In genomic region chr15:29054171-29055045, GRCh38 we compare ENCODE assay signal across 21 cellular contexts.
DNase-seq lines count a peak whose midpoint lies in the region; ATAC-seq, FAIRE-seq and TF ChIP-seq lines count a peak whose summit lies in the region.
"Had no signal": no experiment of that assay in that cellular context is flagged by ENCODE, and none has a peak within 500 bp of the region (broad histone marks: within the 10 kb centered on the region; RNA-seq: fewer than 3 reads in every experiment).

No MANE protein-coding gene starts in this region.

- POLR2A ChIA-PET in H1 (lab: Charles Lee; ENCODE audit: partially characterized antibody): no interaction called here

- FAIRE-seq in H1 (lab: Jason Lieb, UNC) (no peak), frontal cortex (lab: Jason Lieb, UNC) (no peak)
- FAIRE-seq: GM12892, GM18507, HepG2 had no signal

- H2BK5ac ChIP-seq in H1 (ENCODE audit: low read depth, low read length) (no peak overlapping the region), neuronal stem cell (ENCODE audit: low read length) (peak overlapping the region; percentile 11)

- H3K27ac ChIP-seq in heart right ventricle: no peak overlapping the region
- H3K27ac ChIP-seq in H1 (ENCODE audit: low read depth, low read length): no peak overlapping the region
- H3K27ac ChIP-seq in neuronal stem cell (replicated peaks; ENCODE audit: low read length): no peak overlapping the region
- H3K27ac ChIP-seq in aorta (ENCODE audit: low read depth in 1 of 2, low read length in 2 of 2): no peak overlapping the region
- H3K27ac ChIP-seq: BLaER1 had no signal

- H3K9me3 ChIP-seq in heart right ventricle (peaks cover 0 to 4% (median 0%) of the 10 kb centered on the region in 11 donors), H1 (ENCODE audit: insufficient read depth in 2 of 2, low read depth in 1 of 2, low read length in 1 of 2) (peaks cover 0 to 6% of the 10 kb centered on the region in 2 experiments; a peak in 2 of 4 replicates), neuronal stem cell (replicated peaks in 1 of 2; ENCODE audit: control insufficient read depth in 2 of 2, insufficient read depth in 1 of 2, low read depth in 1 of 2, low read length in 2 of 2) (peaks cover 5 to 24% of the 10 kb centered on the region in 2 donors), aorta (ENCODE audit: control insufficient read depth, low read length) (peaks cover 2% of the 10 kb centered on the region)

- peaks cover 0 to 2% (median 0%) of the 10 kb centered on the region in 7 donors for H3K27me3 ChIP-seq in heart right ventricle
- no peaks in the 10 kb centered on the region for H3K27me3 ChIP-seq in H1 (replicated peaks in 1 of 4; ENCODE audit: control insufficient read depth in 3 of 4, extremely low read depth in 1 of 4, insufficient read depth in 3 of 4, low read length in 3 of 4)
- H3K27me3 ChIP-seq in neuronal stem cell (ENCODE audit: control insufficient read depth in 3 of 3, insufficient read depth in 3 of 3, low read depth in 1 of 3, low read length in 3 of 3): no peaks in the 10 kb centered on the region
- no peaks in the 10 kb centered on the region for H3K27me3 ChIP-seq in aorta (ENCODE audit: control insufficient read depth in 1 of 2, insufficient read depth in 2 of 2, low read length in 1 of 2)
- H3K27me3 ChIP-seq: BLaER1 had no signal

- H3K4me1 ChIP-seq in heart right ventricle (no peaks in the 10 kb centered on the region), H1 (replicated peaks in 1 of 4; ENCODE audit: control insufficient read depth in 3 of 4, insufficient read depth in 4 of 4, low read length in 3 of 4) (peaks cover 7 to 18% (median 13%) of the 10 kb centered on the region in 4 experiments; a peak in 5 of 7 replicates), neuronal stem cell (ENCODE audit: control insufficient read depth in 2 of 2, insufficient read depth in 1 of 2, low read depth in 1 of 2, low read length in 2 of 2) (peaks cover 3 to 5% of the 10 kb centered on the region in 2 donors), aorta (ENCODE audit: control insufficient read depth in 1 of 2, insufficient read depth in 2 of 2, low read length in 2 of 2) (no peaks in the 10 kb centered on the region)
- H3K4me1 ChIP-seq: BLaER1 had no signal

- no peaks in the 10 kb centered on the region; the same call in 1 of the 2 replicates for H3K23me2 ChIP-seq in H1 (ENCODE audit: low read depth, low read length)

- DNase-seq in cardiac septum (ENCODE audit: low spot score): peak; percentile 67
- no peak for DNase-seq in heart right ventricle
- no peak for DNase-seq in H1 (ENCODE audit: low read depth in 1 of 2, low spot score in 2 of 2)
- DNase-seq in neuronal stem cell (ENCODE audit: low spot score): no peak
- DNase-seq in aorta: no peak
- DNase-seq in frontal cortex (ENCODE audit: low spot score in 2 of 2): no peak
- no peak for DNase-seq in pons (ENCODE audit: low spot score)
- no peak for DNase-seq in cerebellum (ENCODE audit: low spot score)
- DNase-seq: 8988T; CD4-positive, alpha-beta memory T cell; DMS153; DMS79; GDM1; H7; HFFc6 had no signal

- no peak for TF ChIP-seq RAD21 in H1 (IDR thresholded peaks at IDR 0.05 in 1 of 2, conservative IDR thresholded peaks at IDR 0.05 in 1 of 2; ENCODE audit: low read depth in 2 of 2, low read length in 2 of 2)

- no peak overlapping the region for H3K9ac ChIP-seq in H1 (replicated peaks in 1 of 4; ENCODE audit: extremely low read depth in 1 of 4, low read depth in 3 of 4, low read length in 3 of 4)
- H3K9ac ChIP-seq in neuronal stem cell (ENCODE audit: low read depth, low read length, poor library complexity): no peak overlapping the region
- H3K9ac ChIP-seq: BLaER1 had no signal

- H3K36me3 ChIP-seq in heart right ventricle (no peaks in the 10 kb centered on the region), H1 (ENCODE audit: control insufficient read depth in 2 of 4, insufficient read depth in 4 of 4, low read length in 3 of 4) (no peaks in the 10 kb centered on the region), neuronal stem cell (replicated peaks in 1 of 2; ENCODE audit: control insufficient read depth in 2 of 2, insufficient read depth in 2 of 2, low read length in 2 of 2) (peaks cover 4 to 12% of the 10 kb centered on the region in 2 donors), aorta (ENCODE audit: control insufficient read depth in 1 of 2, insufficient read depth in 2 of 2, low read length in 1 of 2) (no peaks in the 10 kb centered on the region)

- intact Hi-C loops in cardiac septum (cut with DNase I): no loop called here
- intact Hi-C loops in heart right ventricle (cut with DNase I): no loop called here
- intact Hi-C loops in aorta (cut with DNase I): no loop called here

- H2BK15ac ChIP-seq in H1 (ENCODE audit: low read length) (peak overlapping the region; percentile 67; the same call in 1 of the 2 replicates), neuronal stem cell (ENCODE audit: low read length) (no peak overlapping the region)

- H3K4me2 ChIP-seq in H1 (ENCODE audit: insufficient read depth in 1 of 2, low read depth in 2 of 2, low read length in 2 of 2) (no peak overlapping the region), neuronal stem cell (ENCODE audit: insufficient read depth, low read length, poor library complexity, severe bottlenecking) (no peak overlapping the region)
- H3K4me2 ChIP-seq: BLaER1, GM23338 had no signal

- CTCF ChIA-PET in H1 (lab: Charles Lee; ENCODE audit: partially characterized antibody): interaction anchor here (0.6 to 1.4 kb wide), 5 partner anchors 10 to 116 kb away, joined by 3 read pairs; no protein-coding TSS in a partner anchor

- H3K79me2 ChIP-seq in H1 (ENCODE audit: control insufficient read depth in 1 of 2, insufficient read depth in 2 of 2, low read length in 2 of 2): no peaks in the 10 kb centered on the region

- no peak overlapping the region for H3K23ac ChIP-seq in H1 (ENCODE audit: insufficient read length)
- peak overlapping the region; percentile 35 for H3K23ac ChIP-seq in neuronal stem cell (ENCODE audit: low read depth, low read length, poor library complexity)

- H2AK5ac ChIP-seq in H1 (ENCODE audit: low read depth, low read length) (no peak overlapping the region), neuronal stem cell (ENCODE audit: low read depth, low read length) (no peak overlapping the region)

- H3K56ac ChIP-seq in H1 (replicated peaks; ENCODE audit: insufficient read length, low read depth, low read length): no peak overlapping the region

- TF ChIP-seq CTCF in heart right ventricle (IDR thresholded peaks at IDR 0.05) (no peak), H1 (IDR thresholded peaks at IDR 0.05; ENCODE audit: control extremely low read depth in 1 of 3, insufficient read depth in 1 of 3, low read depth in 1 of 3, low read length in 3 of 3) (no peak)

- WGBS in heart right ventricle, 2 donors: 93 to 95% methylated on average over 34 of the region's 34 CpGs
- WGBS in H1 (ENCODE audit: extremely low coverage in 1 of 2, insufficient coverage in 1 of 2, insufficient read length in 1 of 2, insufficient replicate concordance in 2 of 2, low coverage in 1 of 2, low lambda C conversion rate in 2 of 2, missing lambda C conversion rate in 1 of 2), 2 experiments: 95% methylated on average over 21 of the region's 34 CpGs; no CpG with 5 or more reads in 1 of the 2 experiments
- WGBS in neuronal stem cell (ENCODE audit: extremely low coverage in 2 of 2, insufficient read length in 2 of 2, insufficient replicate concordance in 1 of 2), 2 donors: no CpG with 5 or more reads among the region's 34 CpGs
- 95 to 96% methylated on average over 34 of the region's 34 CpGs for WGBS in aorta, 2 donors

- H4K91ac ChIP-seq in H1 (replicated peaks; ENCODE audit: insufficient read length, low read length) (peak overlapping the region; percentile 26), neuronal stem cell (ENCODE audit: low read depth, low read length, poor library complexity) (no peak overlapping the region)

- H2BK120ac ChIP-seq in H1 (replicated peaks; ENCODE audit: low read depth, low read length) (no peak overlapping the region), neuronal stem cell (ENCODE audit: low read depth, low read length) (no peak overlapping the region)

- H4K20me1 ChIP-seq in H1 (replicated peaks in 1 of 2; ENCODE audit: control insufficient read depth in 1 of 2, insufficient read depth in 2 of 2, low read length in 2 of 2): no peaks in the 10 kb centered on the region
- H4K20me1 ChIP-seq: BLaER1 had no signal

- no peak overlapping the region for H2AFZ ChIP-seq in H1 (ENCODE audit: low read length)
- H2AFZ ChIP-seq in neuronal stem cell (ENCODE audit: low read length): no peak overlapping the region
- H2AFZ ChIP-seq: GM23338 had no signal

- H2BK12ac ChIP-seq in H1 (ENCODE audit: low read depth, low read length): peak overlapping the region; percentile 46; the same call in 1 of the 2 replicates
- no peak overlapping the region for H2BK12ac ChIP-seq in neuronal stem cell (ENCODE audit: low read length)

- no peak overlapping the region for H3K18ac ChIP-seq in H1 (ENCODE audit: extremely low read depth, low read length)
- peak overlapping the region; percentile 49 for H3K18ac ChIP-seq in neuronal stem cell (ENCODE audit: low read length)

- H3K14ac ChIP-seq in H1 (ENCODE audit: insufficient read length): no peak overlapping the region
- H3K14ac ChIP-seq in neuronal stem cell (ENCODE audit: low read length): no peak overlapping the region

- TF ChIP-seq POLR2A in H1 (IDR thresholded peaks at IDR 0.05; ENCODE audit: control extremely low read depth in 1 of 2, low read depth in 2 of 2, low read length in 2 of 2): no peak

- no peak for TF ChIP-seq EP300 in H1 (IDR thresholded peaks at IDR 0.05; ENCODE audit: borderline replicate concordance in 1 of 2, low read depth in 2 of 2, low read length in 2 of 2)

- H4K8ac ChIP-seq in H1 (ENCODE audit: extremely low read depth, insufficient read depth, low read length) (peak overlapping the region; percentile 72; the same call in 1 of the 2 replicates), neuronal stem cell (ENCODE audit: low read depth, low read length) (no peak overlapping the region)

- no peak overlapping the region for H4K5ac ChIP-seq in H1 (ENCODE audit: insufficient read length, low read depth, low read length)

- no peak overlapping the region; the same call in 1 of the 2 replicates for H2BK20ac ChIP-seq in H1 (ENCODE audit: low read length)

- ATAC-seq in heart right ventricle (no peak), aorta (ENCODE audit: low FRiP score) (peak; percentile 49)
- ATAC-seq: GM23338, HCT116, HepG2 had no signal

- H3K4me3 ChIP-seq in heart right ventricle: no peak overlapping the region
- no peak overlapping the region for H3K4me3 ChIP-seq in H1 (ENCODE audit: extremely low read depth in 1 of 4, insufficient read depth in 2 of 4, low read depth in 3 of 4, low read length in 4 of 4)
- H3K4me3 ChIP-seq in neuronal stem cell (ENCODE audit: low read length in 2 of 2): no peak overlapping the region
- no peak overlapping the region for H3K4me3 ChIP-seq in aorta (ENCODE audit: low read length in 2 of 2)
- H3K4me3 ChIP-seq: BLaER1, GM23338 had no signal

- H3K4ac ChIP-seq in H1 (replicated peaks; ENCODE audit: insufficient read length, low read depth, low read length) (no peak overlapping the region), neuronal stem cell (ENCODE audit: low read length) (no peak overlapping the region)

- H3K79me1 ChIP-seq in H1 (ENCODE audit: low read depth, low read length) (no peaks in the 10 kb centered on the region), neuronal stem cell (ENCODE audit: low read depth, low read length) (peaks cover 2% of the 10 kb centered on the region)

TF ChIP-seq in H1, 55 proteins besides CTCF, POLR2A, EP300 and RAD21 (continues in another document):
- no peak for TF ChIP-seq PHF8 (conservative IDR thresholded peaks at IDR 0.05; ENCODE audit: low read depth, low read length)
